Comparison of ENCODE assay signal across 25 cellular contexts in genomic region chr10:5732141-5732540, GRCh38. TPM values are rescaled to one million over a fixed set of nuclear protein-coding genes. Genes with fewer than 3 reads are reported as not detected.
A peak's percentile ranks its signal among the peaks of the same experiment; 100 is the strongest.
DNase-seq lines count a peak whose midpoint lies in the region; ATAC-seq and TF ChIP-seq lines count a peak whose summit lies in the region.
"Had no signal": no experiment of that assay in that cellular context is flagged by ENCODE, and none has a peak within 500 bp of the region (broad histone marks: within the 10 kb centered on the region; RNA-seq: fewer than 3 reads in every experiment).

No MANE protein-coding gene starts in this region.

- no peak overlapping the region for H3K4me3 ChIP-seq in right atrium auricular region
- H3K4me3 ChIP-seq: breast epithelium, colonic mucosa had no signal

- ATAC-seq in Right ventricle myocardium inferior (peak; percentile 75), HG03097 (IDR thresholded peaks at IDR 0.05; ENCODE audit: low FRiP score, unreplicated experiment) (no peak)
- ATAC-seq: Panc1 had no signal

- H3K27ac ChIP-seq in right atrium auricular region: peak overlapping the region; percentile 28 to 65
- H3K27ac ChIP-seq: breast epithelium, colonic mucosa had no signal

- no peaks in the 10 kb centered on the region for H3K4me1 ChIP-seq in right atrium auricular region
- H3K4me1 ChIP-seq: breast epithelium, colonic mucosa had no signal

- no peak for TF ChIP-seq CTCF in right atrium auricular region (IDR thresholded peaks at IDR 0.05)

- no peaks in the 10 kb centered on the region for H3K27me3 ChIP-seq in right atrium auricular region
- H3K27me3 ChIP-seq: breast epithelium, colonic mucosa had no signal

- no peaks in the 10 kb centered on the region for H3K9me3 ChIP-seq in right atrium auricular region
- H3K9me3 ChIP-seq: breast epithelium, colonic mucosa had no signal

- H3K27ac Mint-ChIP-seq in activated naive CD8-positive, alpha-beta T cell treated with anti-CD3 and anti-CD28 coated beads for 36 hours: peak overlapping the region; percentile 39
- H3K27ac Mint-ChIP-seq: progenitor cell of endocrine pancreas had no signal

- H3K36me3 ChIP-seq in right atrium auricular region: peaks cover 24% of the 10 kb centered on the region
- H3K36me3 ChIP-seq: breast epithelium, colonic mucosa had no signal

- H3K36me3 Mint-ChIP-seq in activated naive CD8-positive, alpha-beta T cell treated with anti-CD3 and anti-CD28 coated beads for 36 hours: peaks cover 37% of the 10 kb centered on the region

- no peak for DNase-seq in Right ventricle myocardium inferior (ENCODE audit: missing footprints)
- no peak for DNase-seq in cardiac septum (ENCODE audit: low spot score)
- DNase-seq in activated naive CD8-positive, alpha-beta T cell treated with anti-CD3 and anti-CD28 coated beads for 36 hours: no peak
- no peak for DNase-seq in right atrium auricular region (ENCODE audit: low spot score)
- no peak for DNase-seq in MV-4-11 (lab: John Stamatoyannopoulos, UW)
- no peak for DNase-seq in H4 (ENCODE audit: low spot score)
- DNase-seq: ACHN; activated CD4-positive, alpha-beta T cell treated with anti-CD3 and anti-CD28 coated beads, Interleukin-2, amount 50 U/mL, for 1 hour; activated naive CD4-positive, alpha-beta T cell treated with anti-CD3 and anti-CD28 coated beads for 36 hours; colonic mucosa; DMS79 treated with DMSO at 0.1 percent for 48 hours; GF-D8; H9; kidney glomerular epithelial cell; NCI-H1417; NCI-H2029 treated with DMSO at 0.1 percent for 48 hours; NCI-H2227 treated with DMSO at 0.1 percent for 48 hours; NCI-H526 treated with DMSO at 0.1 percent for 48 hours; SIG-M5; stimulated activated naive CD8-positive, alpha-beta T cell treated with anti-CD3 and anti-CD28 coated beads, Interleukin-15, Interleukin-2, amounts not matched to agents 100 U/mL and 50 U/mL, for 24 hours; T1000 had no signal

- H3K4me1 Mint-ChIP-seq in activated naive CD8-positive, alpha-beta T cell treated with anti-CD3 and anti-CD28 coated beads for 36 hours: peaks cover 37% of the 10 kb centered on the region

- H3K27me3 Mint-ChIP-seq in activated naive CD8-positive, alpha-beta T cell treated with anti-CD3 and anti-CD28 coated beads for 36 hours: no peaks in the 10 kb centered on the region
- H3K27me3 Mint-ChIP-seq: progenitor cell of endocrine pancreas had no signal

- no peaks in the 10 kb centered on the region for H3K9me3 Mint-ChIP-seq in activated naive CD8-positive, alpha-beta T cell treated with anti-CD3 and anti-CD28 coated beads for 36 hours
- H3K9me3 Mint-ChIP-seq: activated naive CD4-positive, alpha-beta T cell treated with anti-CD3 and anti-CD28 coated beads for 36 hours; H9 had no signal

- intact Hi-C loops in Right ventricle myocardium inferior (cut with DNase I): no loop called here
- intact Hi-C loops in cardiac septum (cut with DNase I): no loop called here

- no peak overlapping the region for H3K4me3 Mint-ChIP-seq in activated naive CD8-positive, alpha-beta T cell treated with anti-CD3 and anti-CD28 coated beads for 36 hours
- H3K4me3 Mint-ChIP-seq: activated naive CD4-positive, alpha-beta T cell treated with anti-CD3 and anti-CD28 coated beads for 36 hours; H9 had no signal

RNA-seq across cellular contexts. Expression of gene TASOR2, which starts 47.5 kb away (rescaled TPM):
- total RNA-seq in Right ventricle myocardium inferior: 36.7 TPM
- total RNA-seq in cardiac septum: 38.8 TPM
- total RNA-seq in activated naive CD8-positive, alpha-beta T cell treated with anti-CD3 and anti-CD28 coated beads for 36 hours: 10 to 100 TPM; 63.4 to 63.9 TPM
- total RNA-seq in right atrium auricular region: 10 to 100 TPM; 41.7 to 47.3 TPM
- 25.2 and 42.4 TPM in 2 replicates for total RNA-seq in H4 (2014; rRNA removed; shearing (Covaris generic))
